Comparison of ENCODE assay signal across 2 cellular contexts in the genomic region with DNA sequence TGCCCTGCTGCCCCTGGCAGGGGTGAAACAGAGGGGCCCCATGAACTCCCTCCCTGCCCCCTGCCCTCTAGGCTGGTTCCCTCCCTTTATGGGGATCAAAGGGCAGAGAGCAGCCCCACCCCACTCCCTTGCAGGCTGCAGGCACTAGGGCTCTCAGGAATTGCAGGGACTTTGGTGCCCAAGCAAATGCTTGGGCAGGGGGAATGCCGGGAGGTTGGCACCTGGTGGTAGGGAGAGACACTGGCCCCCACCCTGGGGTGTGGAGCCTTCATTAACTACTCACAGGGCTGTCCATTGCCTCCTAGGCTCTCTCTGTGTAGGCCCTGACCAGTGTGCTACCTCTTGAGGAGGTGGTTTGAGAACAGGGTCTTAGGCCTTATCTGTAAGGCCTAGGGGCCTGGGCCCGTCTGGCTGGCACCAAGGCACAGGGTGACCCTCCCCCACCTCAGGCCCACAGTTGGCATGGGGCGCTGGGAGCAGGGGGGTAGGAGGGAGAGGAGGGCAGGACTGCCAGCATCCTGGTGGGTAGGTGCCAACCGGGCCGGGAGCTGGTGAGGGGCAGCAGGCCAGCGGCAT.
TF ChIP-seq lines count a peak whose summit lies in the region.

No MANE protein-coding gene starts in this region.

TF ChIP-seq in HEK293T, 16 proteins besides CTCF, POLR2A, EP300 and RAD21:
- no peak for TF ChIP-seq FOXA1 (IDR thresholded peaks at IDR 0.05)
- TF ChIP-seq CTBP1 (IDR thresholded peaks at IDR 0.05; ENCODE audit: borderline replicate concordance) = no peak
- TF ChIP-seq LEF1 (IDR thresholded peaks at IDR 0.05; ENCODE audit: borderline replicate concordance) = no peak
TF ChIP-seq in HEK293T: peak in this region for 0.

TF ChIP-seq in WTC11, 78 proteins besides CTCF, POLR2A, EP300 and RAD21:
- TF ChIP-seq, protein P1, sequence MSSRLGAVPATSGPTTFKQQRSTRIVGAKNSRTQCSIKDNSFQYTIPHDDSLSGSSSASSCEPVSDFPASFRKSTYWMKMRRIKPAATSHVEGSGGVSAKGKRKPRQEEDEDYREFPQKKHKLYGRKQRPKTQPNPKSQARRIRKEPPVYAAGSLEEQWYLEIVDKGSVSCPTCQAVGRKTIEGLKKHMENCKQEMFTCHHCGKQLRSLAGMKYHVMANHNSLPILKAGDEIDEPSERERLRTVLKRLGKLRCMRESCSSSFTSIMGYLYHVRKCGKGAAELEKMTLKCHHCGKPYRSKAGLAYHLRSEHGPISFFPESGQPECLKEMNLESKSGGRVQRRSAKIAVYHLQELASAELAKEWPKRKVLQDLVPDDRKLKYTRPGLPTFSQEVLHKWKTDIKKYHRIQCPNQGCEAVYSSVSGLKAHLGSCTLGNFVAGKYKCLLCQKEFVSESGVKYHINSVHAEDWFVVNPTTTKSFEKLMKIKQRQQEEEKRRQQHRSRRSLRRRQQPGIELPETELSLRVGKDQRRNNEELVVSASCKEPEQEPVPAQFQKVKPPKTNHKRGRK (CRISPR knock-in tag; IDR thresholded peaks at IDR 0.05; ENCODE audit: borderline replicate concordance) = no peak
- TF ChIP-seq, protein P2, sequence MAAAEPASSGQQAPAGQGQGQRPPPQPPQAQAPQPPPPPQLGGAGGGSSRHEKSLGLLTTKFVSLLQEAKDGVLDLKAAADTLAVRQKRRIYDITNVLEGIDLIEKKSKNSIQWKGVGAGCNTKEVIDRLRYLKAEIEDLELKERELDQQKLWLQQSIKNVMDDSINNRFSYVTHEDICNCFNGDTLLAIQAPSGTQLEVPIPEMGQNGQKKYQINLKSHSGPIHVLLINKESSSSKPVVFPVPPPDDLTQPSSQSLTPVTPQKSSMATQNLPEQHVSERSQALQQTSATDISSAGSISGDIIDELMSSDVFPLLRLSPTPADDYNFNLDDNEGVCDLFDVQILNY (CRISPR knock-in tag; IDR thresholded peaks at IDR 0.05) = no peak
- TF ChIP-seq TEAD4 (CRISPR knock-in tag; IDR thresholded peaks at IDR 0.05) = no peak
- no peak for TF ChIP-seq CREM (CRISPR knock-in tag; IDR thresholded peaks at IDR 0.05)
- no peak for TF ChIP-seq SP1 (CRISPR knock-in tag; conservative IDR thresholded peaks at IDR 0.05)
- no peak for TF ChIP-seq IRF2 (CRISPR knock-in tag; IDR thresholded peaks at IDR 0.05; ENCODE audit: borderline replicate concordance, low read depth)
- no peak for TF ChIP-seq NFE2L1 (CRISPR knock-in tag; IDR thresholded peaks at IDR 0.05)
